Comparison of ENCODE assay signal across 7 cellular contexts in the genomic region with DNA sequence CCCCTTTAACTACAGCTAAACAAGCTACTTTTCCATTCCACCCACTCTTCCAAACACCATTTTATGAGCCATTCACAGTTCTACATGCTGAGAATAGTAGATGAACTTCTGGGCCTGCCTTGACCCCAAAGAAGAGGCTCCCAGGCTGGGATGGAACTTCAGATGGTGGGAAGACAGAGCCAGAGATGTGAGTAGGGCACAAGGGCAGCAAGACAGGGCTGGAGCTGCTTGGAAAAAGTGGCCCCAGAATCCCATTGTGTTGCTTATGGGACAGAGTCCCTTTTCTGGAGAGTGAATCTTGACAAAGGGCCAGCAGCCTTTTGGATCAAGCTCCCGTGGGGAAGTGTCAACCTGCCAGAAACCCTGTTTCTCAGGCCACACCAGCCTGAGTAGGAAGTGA.
"Had no signal": no experiment of that assay in that cellular context is flagged by ENCODE, and none has a peak within 500 bp of the region (broad histone marks: within the 10 kb centered on the region; RNA-seq: fewer than 3 reads in every experiment).

No MANE protein-coding gene starts in this region.

- DNase-seq: GM23248, GOT3, H7, IMR-90 had no signal

- FAIRE-seq: HTR-8/SVneo, K562 had no signal

- H3K9me3 ChIP-seq: HAP-1 had no signal

- H2AFZ ChIP-seq: GM23248 had no signal

- H3K4me1 ChIP-seq: HAP-1 had no signal

- H3K27ac ChIP-seq: GM23248 had no signal

- H3K4me3 ChIP-seq: GM23248, HAP-1, K562 had no signal

- H3K36me3 ChIP-seq: HAP-1 had no signal
